Comparison of ENCODE assay signal across 8 cellular contexts in the genomic region with DNA sequence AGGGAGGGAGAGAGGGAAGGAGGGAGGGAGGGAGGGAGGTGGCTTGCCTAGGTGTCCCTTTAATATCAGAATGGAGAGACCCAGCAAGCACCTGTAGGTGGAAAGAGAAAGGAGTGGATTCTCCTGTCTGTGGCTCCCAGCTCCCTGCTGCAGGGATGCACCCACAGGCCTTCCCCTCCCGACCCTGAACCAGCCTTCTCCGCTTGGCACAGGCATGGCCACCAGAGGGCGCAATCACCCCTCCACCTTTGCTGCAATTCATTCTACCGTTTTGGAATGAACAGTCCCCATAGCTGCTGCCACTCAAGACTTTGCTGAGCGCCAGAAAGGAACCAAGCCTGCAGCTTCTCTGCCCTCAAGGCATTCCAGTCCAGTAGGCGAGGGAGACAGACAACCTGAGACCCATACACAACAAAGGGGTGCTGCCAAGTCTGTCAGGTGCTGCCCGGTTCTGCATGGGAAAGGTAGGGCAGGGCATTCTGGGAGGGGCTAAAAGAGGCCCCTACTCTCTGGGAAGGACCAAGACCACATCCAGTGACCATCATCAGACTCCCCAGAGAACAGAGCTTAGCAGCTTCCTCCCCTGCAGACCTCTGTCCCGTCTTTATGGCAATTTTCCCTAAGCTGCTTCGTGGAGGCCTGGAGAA. TPM values are rescaled to one million over a fixed set of nuclear protein-coding genes. Genes with fewer than 3 reads are reported as not detected.
DNase-seq lines count a peak whose midpoint lies in the region; ATAC-seq and TF ChIP-seq lines count a peak whose summit lies in the region.

No MANE protein-coding gene starts in this region.

- H3K4me3 ChIP-seq in AG04450 (ENCODE audit: low read depth, low read length) = no peak overlapping the region
- H3K4me3 ChIP-seq in cardiac muscle cell = no peak overlapping the region
- no peak overlapping the region for H3K4me3 ChIP-seq in vagina

- H3K9me3 ChIP-seq in AG04450 (ENCODE audit: control insufficient read depth, insufficient read depth, low read length) = no peaks in the 10 kb centered on the region
- no peaks in the 10 kb centered on the region for H3K9me3 ChIP-seq in cardiac muscle cell (ENCODE audit: low read depth)
- no peaks in the 10 kb centered on the region for H3K9me3 ChIP-seq in vagina

- no peak overlapping the region for H3K27ac ChIP-seq in AG04450 (ENCODE audit: low read depth, low read length)
- no peak overlapping the region for H3K27ac ChIP-seq in cardiac muscle cell
- no peak overlapping the region for H3K27ac ChIP-seq in vagina

- intact Hi-C loops in vagina (cut with DNase I) = loop anchor here (5.0 kb wide), 1 partner anchor 117 kb away; no protein-coding TSS in a partner anchor

- ATAC-seq in GM19023 (IDR thresholded peaks at IDR 0.05; ENCODE audit: unreplicated experiment) (peak; percentile 58), T-cell (replicated peaks in 1 of 4) (peak; percentile 45 to 69 (median 57))

- H3K27ac Mint-ChIP-seq in T-cell = peak overlapping the region; percentile 61 to 85
- H3K27ac Mint-ChIP-seq in activated naive CD8-positive, alpha-beta T cell treated with anti-CD3 and anti-CD28 coated beads for 36 hours = no peak overlapping the region

- H3K9me3 Mint-ChIP-seq in T-cell = no peaks in the 10 kb centered on the region
- H3K9me3 Mint-ChIP-seq in activated naive CD8-positive, alpha-beta T cell treated with anti-CD3 and anti-CD28 coated beads for 36 hours = no peaks in the 10 kb centered on the region

- H3K4me1 Mint-ChIP-seq in T-cell = peaks cover 89 to 96% (median 93%) of the 10 kb centered on the region in 3 donors
- H3K4me1 Mint-ChIP-seq in activated naive CD8-positive, alpha-beta T cell treated with anti-CD3 and anti-CD28 coated beads for 36 hours = peaks cover 71% of the 10 kb centered on the region

- H3K36me3 ChIP-seq in cardiac muscle cell = peaks cover 1% of the 10 kb centered on the region
- H3K36me3 ChIP-seq in vagina = peaks cover 0 to under 1% of the 10 kb centered on the region in 2 donors

- peak overlapping the region; percentile 21 to 83 (median 32) for H3K4me3 Mint-ChIP-seq in T-cell
- H3K4me3 Mint-ChIP-seq in activated naive CD8-positive, alpha-beta T cell treated with anti-CD3 and anti-CD28 coated beads for 36 hours = peak overlapping the region; percentile 25

- POLR2A ChIA-PET in AG04450 (lab: Yijun Ruan, JAX) = no interaction called here
- POLR2A ChIA-PET in T-cell (lab: Charles Lee) = interaction anchor here in 1 of 2 donors (1.0 kb wide), 1 partner anchor 19 kb away, joined by 3 read pairs; no protein-coding TSS in a partner anchor

- no peak for TF ChIP-seq POLR2A in vagina (IDR thresholded peaks at IDR 0.05)

- TF ChIP-seq CTCF in AG04450 (IDR thresholded peaks at IDR 0.05; ENCODE audit: low read depth, low read length) (peak; percentile 97), cardiac muscle cell (IDR thresholded peaks at IDR 0.05; ENCODE audit: low read depth, low read length) (peak; percentile 95), vagina (IDR thresholded peaks at IDR 0.05) (peak; percentile 67 to 91 (median 72))

- H3K27me3 Mint-ChIP-seq in T-cell = no peaks in the 10 kb centered on the region
- H3K27me3 Mint-ChIP-seq in activated naive CD8-positive, alpha-beta T cell treated with anti-CD3 and anti-CD28 coated beads for 36 hours = no peaks in the 10 kb centered on the region

- DNase-seq in AG04450 (ENCODE audit: low read depth, low spot score) = no peak
- DNase-seq in NCI-H1048 (lab: John Stamatoyannopoulos, UW) = peak; percentile 39
- DNase-seq in T-cell = peak; percentile 62 to 92 (median 85)
- peak; percentile 84 for DNase-seq in activated naive CD8-positive, alpha-beta T cell treated with anti-CD3 and anti-CD28 coated beads for 36 hours
- DNase-seq in cardiac muscle cell (ENCODE audit: low read depth in 1 of 2, low spot score in 1 of 2) = peak; percentile 84 to 87
- peak; percentile 72 for DNase-seq in putamen (ENCODE audit: low spot score)
- DNase-seq in vagina (ENCODE audit: extremely low spot score in 2 of 2) = no peak

- CTCF ChIA-PET in AG04450 (lab: Charles Lee) = interaction anchor here (0.5 to 5.9 kb wide), 42 partner anchors 8 to 389 kb away, joined by 3 to 128 read pairs (median 5); a partner anchor contains a TSS
- CTCF ChIA-PET in T-cell (lab: Charles Lee) = interaction anchor here (0.6 to 3.8 kb wide), 18 partner anchors 8 to 625 kb away, joined by 3 to 48 read pairs (median 4); a partner anchor contains a TSS

- H3K4me1 ChIP-seq in cardiac muscle cell (ENCODE audit: low read depth) (peaks cover 5% of the 10 kb centered on the region), vagina (peaks cover 46% of the 10 kb centered on the region)

- peaks cover 7% of the 10 kb centered on the region for H3K36me3 Mint-ChIP-seq in T-cell
- peaks cover 12% of the 10 kb centered on the region for H3K36me3 Mint-ChIP-seq in activated naive CD8-positive, alpha-beta T cell treated with anti-CD3 and anti-CD28 coated beads for 36 hours

- H3K27me3 ChIP-seq in AG04450 (ENCODE audit: control insufficient read depth, insufficient read depth, low read length) (no peaks in the 10 kb centered on the region), cardiac muscle cell (no peaks in the 10 kb centered on the region), vagina (no peaks in the 10 kb centered on the region)

RNA-seq across cellular contexts. Expression of a gene that starts 4.9 kb away (rescaled TPM):
- polyA plus RNA-seq in AG04450 (2011; rRNA removed) (0.02 and 0.05 TPM in 2 replicates), cardiac muscle cell (0.51 TPM in 1 of 2 replicates, not detected in the other)
- not detected in 2 replicates for polyA minus RNA-seq in AG04450 (2011; rRNA and poly(A)+ RNA removed)
- total RNA-seq in T-cell (1 to 10 TPM in 3 of 5 donors, under 1 TPM in 1, not detected in 1; 0.54 to 2.9 (median 2.1) TPM), cardiac muscle cell (0.15 TPM in 1 of 2 replicates, not detected in the other), vagina (not detected)
- 1 to 10 TPM in 1 of 2 experiments, under 1 TPM in 1; 0.85 to 1.4 TPM for total RNA-seq in activated naive CD8-positive, alpha-beta T cell treated with anti-CD3 and anti-CD28 coated beads for 36 hours

RNA-seq across cellular contexts. Expression of a gene that starts 18.5 kb away (rescaled TPM):
- polyA plus RNA-seq in AG04450 (2011; rRNA removed) (96.6 and 128 TPM in 2 replicates), cardiac muscle cell (42.3 and 43.6 TPM in 2 replicates)
- polyA minus RNA-seq in AG04450 (2011; rRNA and poly(A)+ RNA removed) = 61.0 and 91.5 TPM in 2 replicates
- total RNA-seq in T-cell (10 to 100 TPM; 49.8 to 99.9 (median 88.3) TPM), cardiac muscle cell (53.0 and 70.5 TPM in 2 replicates), vagina (93.8 TPM)
- 100 to 1,000 TPM; 127 to 134 TPM for total RNA-seq in activated naive CD8-positive, alpha-beta T cell treated with anti-CD3 and anti-CD28 coated beads for 36 hours

RNA-seq across cellular contexts. Expression of a gene that starts 22.5 kb away (rescaled TPM):
- polyA plus RNA-seq in AG04450 (2011; rRNA removed) = 61.4 and 61.7 TPM in 2 replicates
- polyA minus RNA-seq in AG04450 (2011; rRNA and poly(A)+ RNA removed) = 63.9 and 85.0 TPM in 2 replicates
- total RNA-seq in T-cell = 10 to 100 TPM; 12.2 to 32.7 (median 27.1) TPM
- 10 to 100 TPM; 59.4 to 63.0 TPM for total RNA-seq in activated naive CD8-positive, alpha-beta T cell treated with anti-CD3 and anti-CD28 coated beads for 36 hours
- total RNA-seq in cardiac muscle cell = 68.7 and 80.2 TPM in 2 replicates
- 76.5 and 88.7 TPM in 2 replicates for polyA plus RNA-seq in cardiac muscle cell
- 41.5 TPM for total RNA-seq in vagina

RNA-seq across cellular contexts. Expression of a gene that starts 25.1 kb away (rescaled TPM):
- polyA plus RNA-seq in AG04450 (2011; rRNA removed) (29.2 and 34.4 TPM in 2 replicates), cardiac muscle cell (10.7 and 16.1 TPM in 2 replicates)
- 26.5 and 33.5 TPM in 2 replicates for polyA minus RNA-seq in AG04450 (2011; rRNA and poly(A)+ RNA removed)
- total RNA-seq in T-cell (10 to 100 TPM; 63.4 to 78.1 (median 73.4) TPM), cardiac muscle cell (4.8 and 13.1 TPM in 2 replicates), vagina (25.0 TPM)
- total RNA-seq in activated naive CD8-positive, alpha-beta T cell treated with anti-CD3 and anti-CD28 coated beads for 36 hours = 10 to 100 TPM; 69.7 to 74.9 TPM

RNA-seq across cellular contexts. Expression of a gene that starts 57.9 kb away (rescaled TPM):
- polyA plus RNA-seq in AG04450 (2011; rRNA removed) (69.2 and 77.6 TPM in 2 replicates), cardiac muscle cell (35.4 and 49.0 TPM in 2 replicates)
- 62.2 and 73.6 TPM in 2 replicates for polyA minus RNA-seq in AG04450 (2011; rRNA and poly(A)+ RNA removed)
- total RNA-seq in T-cell (100 to 1,000 TPM; 119 to 159 (median 154) TPM), cardiac muscle cell (30.7 and 36.6 TPM in 2 replicates), vagina (44.4 TPM)
- 100 to 1,000 TPM; 121 to 123 TPM for total RNA-seq in activated naive CD8-positive, alpha-beta T cell treated with anti-CD3 and anti-CD28 coated beads for 36 hours

Comparison
In these comparisons a context has a peak if more than half of its experiments do, and no peak if none do; other contexts are left out.
1. DNase-seq: peak in NCI-H1048 (single experiment), T-cell (34 of 34), activated naive CD8-positive, alpha-beta T cell treated with anti-CD3 and anti-CD28 coated beads for 36 hours (single experiment), cardiac muscle cell (2 of 2) and putamen (single experiment); none in AG04450 (single experiment) and vagina (0 of 2).
2. Peak in every context shown above with its lines, with median percentiles within 50 percentile points of each other: CTCF ChIP-seq.